ENCODE assay signal across 1 cellular context in the genomic region with DNA sequence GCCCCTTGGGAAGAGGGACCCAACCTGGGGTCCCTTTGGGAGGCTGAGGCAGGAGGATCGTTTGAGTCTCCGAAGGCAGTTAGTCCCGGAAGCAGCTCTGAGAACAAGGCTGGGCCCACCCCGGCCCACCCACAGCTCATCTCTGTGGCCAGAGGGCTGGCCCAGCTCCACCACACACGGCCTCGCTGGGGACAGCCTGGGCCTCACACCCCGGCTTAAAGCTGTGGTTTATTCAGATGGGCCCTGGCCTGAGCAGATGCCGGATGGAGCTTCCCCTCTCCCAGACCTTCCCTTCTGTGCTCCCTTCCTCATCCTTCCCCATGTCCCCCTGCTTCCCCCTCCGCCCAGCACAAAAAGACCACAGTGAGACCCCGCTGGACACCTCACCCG.
TF ChIP-seq lines count a peak whose summit lies in the region.

No MANE protein-coding gene starts in this region.

TF ChIP-seq in HepG2, 621 proteins besides CTCF, POLR2A, EP300 and RAD21 (continued from another document):
- TF ChIP-seq TOPORS (CRISPR knock-in tag; IDR thresholded peaks at IDR 0.05) (no peak), ZNF350 (CRISPR knock-in tag; IDR thresholded peaks at IDR 0.05; ENCODE audit: borderline replicate concordance, low read depth) (no peak), FOXC1 (CRISPR knock-in tag; IDR thresholded peaks at IDR 0.05; ENCODE audit: borderline replicate concordance) (no peak), ZNF20 (CRISPR knock-in tag; IDR thresholded peaks at IDR 0.05) (no peak), ZNF891 (CRISPR knock-in tag; IDR thresholded peaks at IDR 0.05) (no peak), IKZF1 (IDR thresholded peaks at IDR 0.05) (no peak), MXI1 (IDR thresholded peaks at IDR 0.05; ENCODE audit: borderline replicate concordance, low read depth, low read length) (no peak), HDAC6 (IDR thresholded peaks at IDR 0.05; ENCODE audit: low read depth, low read length) (no peak), HNRNPL (IDR thresholded peaks at IDR 0.05; ENCODE audit: low read depth, low read length) (no peak)
- TF ChIP-seq, protein P1, sequence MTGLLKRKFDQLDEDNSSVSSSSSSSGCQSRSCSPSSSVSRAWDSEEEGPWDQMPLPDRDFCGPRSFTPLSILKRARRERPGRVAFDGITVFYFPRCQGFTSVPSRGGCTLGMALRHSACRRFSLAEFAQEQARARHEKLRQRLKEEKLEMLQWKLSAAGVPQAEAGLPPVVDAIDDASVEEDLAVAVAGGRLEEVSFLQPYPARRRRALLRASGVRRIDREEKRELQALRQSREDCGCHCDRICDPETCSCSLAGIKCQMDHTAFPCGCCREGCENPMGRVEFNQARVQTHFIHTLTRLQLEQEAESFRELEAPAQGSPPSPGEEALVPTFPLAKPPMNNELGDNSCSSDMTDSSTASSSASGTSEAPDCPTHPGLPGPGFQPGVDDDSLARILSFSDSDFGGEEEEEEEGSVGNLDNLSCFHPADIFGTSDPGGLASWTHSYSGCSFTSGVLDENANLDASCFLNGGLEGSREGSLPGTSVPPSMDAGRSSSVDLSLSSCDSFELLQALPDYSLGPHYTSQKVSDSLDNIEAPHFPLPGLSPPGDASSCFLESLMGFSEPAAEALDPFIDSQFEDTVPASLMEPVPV (CRISPR knock-in tag; IDR thresholded peaks at IDR 0.05): no peak
- TF ChIP-seq, protein P2, sequence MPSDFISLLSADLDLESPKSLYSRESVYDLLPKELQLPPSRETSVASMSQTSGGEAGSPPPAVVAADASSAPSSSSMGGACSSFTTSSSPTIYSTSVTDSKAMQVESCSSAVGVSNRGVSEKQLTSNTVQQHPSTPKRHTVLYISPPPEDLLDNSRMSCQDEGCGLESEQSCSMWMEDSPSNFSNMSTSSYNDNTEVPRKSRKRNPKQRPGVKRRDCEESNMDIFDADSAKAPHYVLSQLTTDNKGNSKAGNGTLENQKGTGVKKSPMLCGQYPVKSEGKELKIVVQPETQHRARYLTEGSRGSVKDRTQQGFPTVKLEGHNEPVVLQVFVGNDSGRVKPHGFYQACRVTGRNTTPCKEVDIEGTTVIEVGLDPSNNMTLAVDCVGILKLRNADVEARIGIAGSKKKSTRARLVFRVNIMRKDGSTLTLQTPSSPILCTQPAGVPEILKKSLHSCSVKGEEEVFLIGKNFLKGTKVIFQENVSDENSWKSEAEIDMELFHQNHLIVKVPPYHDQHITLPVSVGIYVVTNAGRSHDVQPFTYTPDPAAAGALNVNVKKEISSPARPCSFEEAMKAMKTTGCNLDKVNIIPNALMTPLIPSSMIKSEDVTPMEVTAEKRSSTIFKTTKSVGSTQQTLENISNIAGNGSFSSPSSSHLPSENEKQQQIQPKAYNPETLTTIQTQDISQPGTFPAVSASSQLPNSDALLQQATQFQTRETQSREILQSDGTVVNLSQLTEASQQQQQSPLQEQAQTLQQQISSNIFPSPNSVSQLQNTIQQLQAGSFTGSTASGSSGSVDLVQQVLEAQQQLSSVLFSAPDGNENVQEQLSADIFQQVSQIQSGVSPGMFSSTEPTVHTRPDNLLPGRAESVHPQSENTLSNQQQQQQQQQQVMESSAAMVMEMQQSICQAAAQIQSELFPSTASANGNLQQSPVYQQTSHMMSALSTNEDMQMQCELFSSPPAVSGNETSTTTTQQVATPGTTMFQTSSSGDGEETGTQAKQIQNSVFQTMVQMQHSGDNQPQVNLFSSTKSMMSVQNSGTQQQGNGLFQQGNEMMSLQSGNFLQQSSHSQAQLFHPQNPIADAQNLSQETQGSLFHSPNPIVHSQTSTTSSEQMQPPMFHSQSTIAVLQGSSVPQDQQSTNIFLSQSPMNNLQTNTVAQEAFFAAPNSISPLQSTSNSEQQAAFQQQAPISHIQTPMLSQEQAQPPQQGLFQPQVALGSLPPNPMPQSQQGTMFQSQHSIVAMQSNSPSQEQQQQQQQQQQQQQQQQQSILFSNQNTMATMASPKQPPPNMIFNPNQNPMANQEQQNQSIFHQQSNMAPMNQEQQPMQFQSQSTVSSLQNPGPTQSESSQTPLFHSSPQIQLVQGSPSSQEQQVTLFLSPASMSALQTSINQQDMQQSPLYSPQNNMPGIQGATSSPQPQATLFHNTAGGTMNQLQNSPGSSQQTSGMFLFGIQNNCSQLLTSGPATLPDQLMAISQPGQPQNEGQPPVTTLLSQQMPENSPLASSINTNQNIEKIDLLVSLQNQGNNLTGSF (CRISPR knock-in tag; IDR thresholded peaks at IDR 0.05): no peak
- TF ChIP-seq, protein P3, sequence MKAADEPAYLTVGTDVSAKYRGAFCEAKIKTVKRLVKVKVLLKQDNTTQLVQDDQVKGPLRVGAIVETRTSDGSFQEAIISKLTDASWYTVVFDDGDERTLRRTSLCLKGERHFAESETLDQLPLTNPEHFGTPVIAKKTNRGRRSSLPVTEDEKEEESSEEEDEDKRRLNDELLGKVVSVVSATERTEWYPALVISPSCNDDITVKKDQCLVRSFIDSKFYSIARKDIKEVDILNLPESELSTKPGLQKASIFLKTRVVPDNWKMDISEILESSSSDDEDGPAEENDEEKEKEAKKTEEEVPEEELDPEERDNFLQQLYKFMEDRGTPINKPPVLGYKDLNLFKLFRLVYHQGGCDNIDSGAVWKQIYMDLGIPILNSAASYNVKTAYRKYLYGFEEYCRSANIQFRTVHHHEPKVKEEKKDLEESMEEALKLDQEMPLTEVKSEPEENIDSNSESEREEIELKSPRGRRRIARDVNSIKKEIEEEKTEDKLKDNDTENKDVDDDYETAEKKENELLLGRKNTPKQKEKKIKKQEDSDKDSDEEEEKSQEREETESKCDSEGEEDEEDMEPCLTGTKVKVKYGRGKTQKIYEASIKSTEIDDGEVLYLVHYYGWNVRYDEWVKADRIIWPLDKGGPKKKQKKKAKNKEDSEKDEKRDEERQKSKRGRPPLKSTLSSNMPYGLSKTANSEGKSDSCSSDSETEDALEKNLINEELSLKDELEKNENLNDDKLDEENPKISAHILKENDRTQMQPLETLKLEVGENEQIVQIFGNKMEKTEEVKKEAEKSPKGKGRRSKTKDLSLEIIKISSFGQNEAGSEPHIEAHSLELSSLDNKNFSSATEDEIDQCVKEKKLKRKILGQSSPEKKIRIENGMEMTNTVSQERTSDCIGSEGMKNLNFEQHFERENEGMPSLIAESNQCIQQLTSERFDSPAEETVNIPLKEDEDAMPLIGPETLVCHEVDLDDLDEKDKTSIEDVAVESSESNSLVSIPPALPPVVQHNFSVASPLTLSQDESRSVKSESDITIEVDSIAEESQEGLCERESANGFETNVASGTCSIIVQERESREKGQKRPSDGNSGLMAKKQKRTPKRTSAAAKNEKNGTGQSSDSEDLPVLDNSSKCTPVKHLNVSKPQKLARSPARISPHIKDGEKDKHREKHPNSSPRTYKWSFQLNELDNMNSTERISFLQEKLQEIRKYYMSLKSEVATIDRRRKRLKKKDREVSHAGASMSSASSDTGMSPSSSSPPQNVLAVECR (CRISPR knock-in tag; IDR thresholded peaks at IDR 0.05; ENCODE audit: borderline replicate concordance): no peak
